21 cellular contexts compared by ENCODE assay signal in genomic region chr4:181202249-181202648, GRCh38.
DNase-seq lines count a peak whose midpoint lies in the region; TF ChIP-seq lines count a peak whose summit lies in the region.
"Had no signal": no experiment of that assay in that cellular context is flagged by ENCODE, and none has a peak within 500 bp of the region (broad histone marks: within the 10 kb centered on the region; RNA-seq: fewer than 3 reads in every experiment).

No MANE protein-coding gene starts in this region.

- H3K9me2 ChIP-seq in GM23248 (ENCODE audit: insufficient read depth), result no peaks in the 10 kb centered on the region

- H3K36me3 Mint-ChIP-seq in neural crest cell (ENCODE audit: low read depth), result no peaks in the 10 kb centered on the region

- H3K79me2 ChIP-seq in GM23248 (ENCODE audit: insufficient read depth), result no peaks in the 10 kb centered on the region

- WGBS in prostate gland, result 55% methylated on average over 5 of the region's 5 CpGs
- WGBS in GM23248 (ENCODE audit: low coverage in 1 of 2, low lambda C conversion rate in 2 of 2, missing lambda C conversion rate in 2 of 2), 2 experiments, result 3 to 5% methylated on average over 5 of the region's 5 CpGs

- peaks cover 9% of the 10 kb centered on the region for H3K9me3 Mint-ChIP-seq in neural crest cell
- H3K9me3 Mint-ChIP-seq: activated T-cell treated with anti-CD3 and anti-CD28 coated beads, Interleukin-2, amount 50 U/mL, for 4 hours; dendritic cell treated with granulocyte-macrophage colony-stimulating factor and Interleukin-4, amounts not matched to agents 40 ng/mL and 50 ng/mL, for 4 days had no signal

- TF ChIP-seq CTCF in neural crest cell (conservative IDR thresholded peaks at IDR 0.05), result no peak
- no peak for TF ChIP-seq CTCF in prostate gland (IDR thresholded peaks at IDR 0.05)

- in situ Hi-C loops in GM23248 (cut with MboI), result no loop called here

- no peaks in the 10 kb centered on the region for H4K20me1 ChIP-seq in GM23248 (ENCODE audit: insufficient read depth)

- H3K4me3 Mint-ChIP-seq in neural crest cell, result peak overlapping the region; percentile 14
- H3K4me3 Mint-ChIP-seq: activated T-cell treated with anti-CD3 and anti-CD28 coated beads, Interleukin-2, amount 50 U/mL, for 4 hours; dendritic cell treated with granulocyte-macrophage colony-stimulating factor and Interleukin-4, amounts not matched to agents 40 ng/mL and 50 ng/mL, for 4 days; T-helper 1 cell treated with Interleukin-12 subunit alpha and Interleukin-12 subunit beta and Interleukin-4 antibody, amounts not matched to agents 30 μg/mL and 1 μg/mL, for 36 hours had no signal

- H3K27me3 ChIP-seq in prostate gland (replicated peaks; ENCODE audit: insufficient read depth) (no peaks in the 10 kb centered on the region), GM23248 (replicated peaks; ENCODE audit: insufficient read depth) (no peaks in the 10 kb centered on the region)

- no peaks in the 10 kb centered on the region for H3K4me1 ChIP-seq in prostate gland (replicated peaks)
- H3K4me1 ChIP-seq in GM23248 (ENCODE audit: insufficient read depth), result no peaks in the 10 kb centered on the region
- H3K4me1 ChIP-seq: Caco-2 had no signal

- H3K27ac ChIP-seq in prostate gland (no peak overlapping the region), GM23248 (no peak overlapping the region)
- H3K27ac ChIP-seq: HL-60, thoracic aorta had no signal

- peak; percentile 82 for DNase-seq in DMS153 (lab: John Stamatoyannopoulos, UW)
- peak; percentile 7 for DNase-seq in NAMALWA (ENCODE audit: low spot score)
- DNase-seq in OCI-M1 (lab: John Stamatoyannopoulos, UW), result peak; percentile 39
- DNase-seq in neural crest cell (ENCODE audit: low read depth, low spot score), result peak; percentile 26
- DNase-seq in NCI-H128 (lab: John Stamatoyannopoulos, UW; ENCODE audit: unreplicated experiment), result no peak
- no peak for DNase-seq in prostate gland (ENCODE audit: low spot score)
- no peak for DNase-seq in GM23248
- DNase-seq: activated CD4-positive, alpha-beta T cell treated with anti-CD3 and anti-CD28 coated beads for 4 hours; activated naive CD4-positive, alpha-beta T cell treated with Interleukin-2 at 50 U/mL for 16 hours; activated T-cell treated with anti-CD3 and anti-CD28 coated beads, Interleukin-2, amount 50 U/mL, for 4 hours; Caco-2; glutamatergic neuron; kidney glomerular epithelial cell; NCI-H2029; Right ventricle myocardium superior; stimulated activated CD4-positive, alpha-beta T cell treated with anti-CD3 and anti-CD28 coated beads, Interleukin-2, amount 100 ng/mL, for 48 hours; stimulated activated naive CD4-positive, alpha-beta T cell had no signal

- H3K36me3 ChIP-seq in prostate gland, result no peaks in the 10 kb centered on the region
- no peaks in the 10 kb centered on the region for H3K36me3 ChIP-seq in GM23248 (ENCODE audit: low read depth)
- H3K36me3 ChIP-seq: thoracic aorta had no signal

- intact Hi-C loops in prostate gland (cut with DNase I), result no loop called here

- H2AFZ ChIP-seq in GM23248, result no peak overlapping the region

- H3K9ac ChIP-seq in GM23248, result no peak overlapping the region

- H3K27ac Mint-ChIP-seq in neural crest cell (ENCODE audit: unreplicated experiment), result peak overlapping the region; percentile 89
- H3K27ac Mint-ChIP-seq: dendritic cell treated with granulocyte-macrophage colony-stimulating factor and Interleukin-4, amounts not matched to agents 40 ng/mL and 50 ng/mL, for 4 days; T-helper 1 cell treated with Interleukin-12 subunit alpha and Interleukin-12 subunit beta and Interleukin-4 antibody, amounts not matched to agents 30 μg/mL and 1 μg/mL, for 36 hours had no signal

- no peaks in the 10 kb centered on the region for H3F3A ChIP-seq in GM23248 (ENCODE audit: insufficient read depth)

- no peaks in the 10 kb centered on the region for H3K27me3 Mint-ChIP-seq in neural crest cell (ENCODE audit: low read depth)
- H3K27me3 Mint-ChIP-seq: dendritic cell treated with granulocyte-macrophage colony-stimulating factor and Interleukin-4, amounts not matched to agents 40 ng/mL and 50 ng/mL, for 4 days had no signal

- H3K4me2 ChIP-seq in GM23248 (ENCODE audit: unreplicated experiment), result no peak overlapping the region

- no peak for TF ChIP-seq POLR2A in prostate gland (IDR thresholded peaks at IDR 0.05)

- H3K9me3 ChIP-seq in prostate gland (no peaks in the 10 kb centered on the region), GM23248 (ENCODE audit: low read depth) (no peaks in the 10 kb centered on the region)
- H3K9me3 ChIP-seq: Caco-2, thoracic aorta had no signal

- peaks cover 51% of the 10 kb centered on the region for H3K4me1 Mint-ChIP-seq in neural crest cell

- H3K4me3 ChIP-seq in prostate gland, result no peak overlapping the region
- H3K4me3 ChIP-seq in GM23248, result no peak overlapping the region
- H3K4me3 ChIP-seq: thoracic aorta had no signal

Comparison
In these comparisons a context has a peak if more than half of its experiments do, and no peak if none do; other contexts are left out.
1. DNase-seq: peak in DMS153 (single experiment), NAMALWA (single experiment), OCI-M1 (single experiment) and neural crest cell (single experiment); none in NCI-H128 (single experiment), prostate gland (single experiment) and GM23248 (single experiment).